Comparison of ENCODE assay signal across 17 cellular contexts in genomic region chr9:133917407-133917806, GRCh38.
DNase-seq lines count a peak whose midpoint lies in the region; TF ChIP-seq lines count a peak whose summit lies in the region.
"Had no signal": no experiment of that assay in that cellular context is flagged by ENCODE, and none has a peak within 500 bp of the region (broad histone marks: within the 10 kb centered on the region; RNA-seq: fewer than 3 reads in every experiment).

No MANE protein-coding gene starts in this region.

- DNase-seq in right atrium auricular region (ENCODE audit: low spot score) (no peak), cardiac septum (ENCODE audit: low spot score) (no peak), mesothelial cell of epicardium (ENCODE audit: low spot score in 2 of 2, unreplicated experiment in 2 of 2) (no peak), vagina (ENCODE audit: extremely low spot score in 2 of 2) (no peak), OCI-M2 (lab: John Stamatoyannopoulos, UW; ENCODE audit: unreplicated experiment) (no peak), midbrain (lab: John Stamatoyannopoulos, UW) (no peak), mammary epithelial cell (no peak)
- DNase-seq: Calu3; CD4-positive, CD25-positive, alpha-beta regulatory T cell; DMS79; HFFc6; KBM-7; NCI-H1048; NCI-H226; NCI-H526; RPMI8226 had no signal

- peak overlapping the region; percentile 90 to 98 (median 97) for H3K27ac Mint-ChIP-seq in brain
- peak overlapping the region; percentile 34 for H3K27ac Mint-ChIP-seq in mesothelial cell of epicardium
- H3K27ac Mint-ChIP-seq: CD4-positive, CD25-positive, alpha-beta regulatory T cell; HFFc6 had no signal

- no TSS peak for BruUV-seq in mammary epithelial cell (replicated peaks; lab: Mats Ljungman, UMichigan)

- intact Hi-C loops in cardiac septum (cut with DNase I): loop anchor here (5.0 kb wide), 1 partner anchor 75 kb away; the partner anchor contains the start of gene VAV2
- intact Hi-C loops in vagina (cut with DNase I): no loop called here
- intact Hi-C loops in mammary epithelial cell (cut with micrococcal nuclease): loop anchor here (2.0 kb wide), 1 partner anchor 75 kb away; the partner anchor contains the start of gene VAV2

- H3K79me2 ChIP-seq in mammary epithelial cell (ENCODE audit: insufficient read depth, low read length): peaks cover 93% of the 10 kb centered on the region

- no peaks in the 10 kb centered on the region for H4K20me1 ChIP-seq in mammary epithelial cell (ENCODE audit: insufficient read depth, low read length)

- H3K9me3 Mint-ChIP-seq in brain (peaks cover 0 to 3% (median 0%) of the 10 kb centered on the region in 5 experiments), mesothelial cell of epicardium (no peaks in the 10 kb centered on the region)
- H3K9me3 Mint-ChIP-seq: CD4-positive, CD25-positive, alpha-beta regulatory T cell; HFFc6 had no signal

- H3K4me1 Mint-ChIP-seq in brain (peaks cover 91% of the 10 kb centered on the region), mesothelial cell of epicardium (peaks cover 48% of the 10 kb centered on the region)
- H3K4me1 Mint-ChIP-seq: CD4-positive, CD25-positive, alpha-beta regulatory T cell had no signal

- no peak overlapping the region for H3K9ac ChIP-seq in mammary epithelial cell (ENCODE audit: insufficient read depth, low read length)

- in situ Hi-C loops in mammary epithelial cell (cut with MboI; ENCODE audit: low sequenced_read_pairs in 2 of 2): no loop called here

- H3K27ac ChIP-seq in right atrium auricular region (peak overlapping the region; percentile 23 to 26), vagina (peak overlapping the region; percentile 2), mammary epithelial cell (ENCODE audit: insufficient read depth, low read depth, low read length) (no peak overlapping the region)

- no peak overlapping the region for H3K4me2 ChIP-seq in mammary epithelial cell (ENCODE audit: insufficient read depth, low read depth, low read length)

- dilution Hi-C loops in mammary epithelial cell (cut with HindIII; ENCODE audit: low sequenced_read_pairs): no loop called here

- CTCF ChIA-PET in mammary epithelial cell (lab: Charles Lee; ENCODE audit: low non-redundant PET): no interaction called here

- H3K27me3 ChIP-seq in right atrium auricular region (no peaks in the 10 kb centered on the region), vagina (no peaks in the 10 kb centered on the region), mammary epithelial cell (ENCODE audit: insufficient read depth, low read length) (no peaks in the 10 kb centered on the region)

- no peak overlapping the region for H2AFZ ChIP-seq in mammary epithelial cell (ENCODE audit: low read depth, low read length)

- H3K36me3 Mint-ChIP-seq in brain (peaks cover 3% of the 10 kb centered on the region), mesothelial cell of epicardium (peaks cover 2% of the 10 kb centered on the region)

- H3K4me3 ChIP-seq in right atrium auricular region (no peak overlapping the region), vagina (no peak overlapping the region), mammary epithelial cell (replicated peaks in 1 of 3; ENCODE audit: insufficient read depth in 1 of 3, low read depth in 2 of 3, low read length in 3 of 3) (no peak overlapping the region)

- no peak for TF ChIP-seq CTCF in right atrium auricular region (IDR thresholded peaks at IDR 0.05)
- TF ChIP-seq CTCF in brain (conservative IDR thresholded peaks at IDR 0.05): no peak
- no peak for TF ChIP-seq CTCF in mesothelial cell of epicardium (IDR thresholded peaks at IDR 0.05; ENCODE audit: unreplicated experiment)
- TF ChIP-seq CTCF in vagina (IDR thresholded peaks at IDR 0.05): no peak
- no peak for TF ChIP-seq CTCF in mammary epithelial cell (conservative IDR thresholded peaks at IDR 0.05 in 1 of 2, IDR thresholded peaks at IDR 0.05 in 1 of 2; ENCODE audit: extremely low read depth in 1 of 2, insufficient read depth in 1 of 2, low read depth in 1 of 2, low read length in 2 of 2)

- H3K4me3 Mint-ChIP-seq in brain (no peak overlapping the region), mesothelial cell of epicardium (no peak overlapping the region)
- H3K4me3 Mint-ChIP-seq: CD4-positive, CD25-positive, alpha-beta regulatory T cell; HFFc6 had no signal

- WGBS in mammary epithelial cell (ENCODE audit: low coverage, missing lambda C conversion rate): 83% methylated on average over 6 of the region's 6 CpGs

- TF ChIP-seq POLR2A in vagina (IDR thresholded peaks at IDR 0.05): no peak

- H3K36me3 ChIP-seq in right atrium auricular region (no peaks in the 10 kb centered on the region), vagina (no peaks in the 10 kb centered on the region), mammary epithelial cell (ENCODE audit: insufficient read depth, low read length) (no peaks in the 10 kb centered on the region)

- peaks cover 0 to 38% of the 10 kb centered on the region in 2 donors for H3K4me1 ChIP-seq in right atrium auricular region
- H3K4me1 ChIP-seq in vagina: peaks cover 16% of the 10 kb centered on the region
- H3K4me1 ChIP-seq in mammary epithelial cell (ENCODE audit: insufficient read depth, low read length): peaks cover 10% of the 10 kb centered on the region

- H3K27me3 Mint-ChIP-seq in brain: no peaks in the 10 kb centered on the region
- no peaks in the 10 kb centered on the region for H3K27me3 Mint-ChIP-seq in mesothelial cell of epicardium (ENCODE audit: low read depth)
- H3K27me3 Mint-ChIP-seq: CD4-positive, CD25-positive, alpha-beta regulatory T cell had no signal

- H3K9me3 ChIP-seq in right atrium auricular region: no peaks in the 10 kb centered on the region
- H3K9me3 ChIP-seq in vagina: no peaks in the 10 kb centered on the region
- no peaks in the 10 kb centered on the region for H3K9me3 ChIP-seq in mammary epithelial cell (replicated peaks; ENCODE audit: insufficient read depth, low read length)
